ENCODE assay signal across 1 cellular context in the genomic region with DNA sequence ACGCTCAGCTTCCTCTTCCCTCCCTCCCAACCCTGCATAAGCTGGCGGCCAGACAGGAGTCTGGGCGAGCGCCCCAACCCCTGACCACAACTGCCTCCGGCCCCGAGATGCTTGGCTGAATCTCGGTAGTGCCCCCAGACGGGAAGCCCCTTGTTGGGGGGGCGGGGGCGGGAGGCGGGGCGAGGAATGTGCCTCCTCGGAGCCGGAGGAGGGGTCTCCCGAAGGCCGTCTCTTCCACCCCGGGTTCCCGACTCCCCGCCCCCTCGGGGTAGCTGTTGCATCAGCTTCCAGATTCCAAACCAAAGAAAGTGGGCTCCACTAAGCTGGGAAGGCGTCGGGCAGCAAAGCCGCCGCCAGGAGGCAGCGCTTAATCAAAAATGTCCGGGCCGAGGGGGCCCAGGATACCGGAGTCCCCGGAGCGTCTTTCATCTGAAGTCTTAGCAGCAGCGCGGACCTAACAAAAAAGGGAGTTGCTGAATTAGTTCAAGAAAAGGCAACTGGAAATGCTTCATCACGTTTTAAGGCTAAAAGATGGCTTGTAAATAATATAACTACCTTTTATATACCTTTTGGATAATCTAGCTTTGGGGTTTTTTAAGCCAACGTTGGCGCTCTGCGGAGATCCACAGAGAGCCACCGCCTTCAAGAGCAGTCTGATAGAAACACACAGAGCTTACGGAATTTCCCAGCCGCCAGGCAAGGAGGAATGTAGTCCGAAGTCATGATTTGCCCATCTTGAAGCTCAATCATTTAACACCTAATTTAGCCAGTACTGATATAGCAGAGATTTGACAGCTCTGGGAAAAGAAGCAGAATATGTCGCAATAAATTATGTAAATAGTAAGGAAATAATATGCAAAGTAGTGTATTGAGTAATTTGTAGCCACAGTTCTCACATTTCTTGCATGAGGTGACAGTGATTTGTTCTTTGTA.
TF ChIP-seq lines count a peak whose summit lies in the region.

No MANE protein-coding gene starts in this region.

TF ChIP-seq in HepG2, 621 proteins besides CTCF, POLR2A, EP300 and RAD21 (continued from another document and continues in another):
- no peak for TF ChIP-seq HIVEP1 (CRISPR knock-in tag; IDR thresholded peaks at IDR 0.05)
- no peak for TF ChIP-seq ZNF557 (CRISPR knock-in tag; IDR thresholded peaks at IDR 0.05)
- TF ChIP-seq ZNF256 (CRISPR knock-in tag; conservative IDR thresholded peaks at IDR 0.05), result no peak
- 0 out of 2 replicates have a peak, but pooled peaks have one; percentile 2 for TF ChIP-seq BCL6 (CRISPR knock-in tag; IDR thresholded peaks at IDR 0.05)
- TF ChIP-seq MTA1 (CRISPR knock-in tag; IDR thresholded peaks at IDR 0.05; ENCODE audit: borderline replicate concordance), result no peak
- no peak; the same call in 1 of the 2 replicates for TF ChIP-seq KDM1A (CRISPR knock-in tag; IDR thresholded peaks at IDR 0.05)
- TF ChIP-seq, protein P1, sequence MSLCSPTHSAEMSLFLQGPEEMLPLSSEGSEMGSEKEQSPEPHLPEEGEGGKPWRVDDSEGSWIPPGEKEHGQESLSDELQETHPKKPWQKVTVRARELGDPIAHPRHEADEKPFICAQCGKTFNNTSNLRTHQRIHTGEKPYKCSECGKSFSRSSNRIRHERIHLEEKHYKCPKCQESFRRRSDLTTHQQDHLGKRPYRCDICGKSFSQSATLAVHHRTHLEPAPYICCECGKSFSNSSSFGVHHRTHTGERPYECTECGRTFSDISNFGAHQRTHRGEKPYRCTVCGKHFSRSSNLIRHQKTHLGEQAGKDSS (CRISPR knock-in tag; IDR thresholded peaks at IDR 0.05; ENCODE audit: borderline replicate concordance, low read depth), result no peak
- TF ChIP-seq, protein P2, sequence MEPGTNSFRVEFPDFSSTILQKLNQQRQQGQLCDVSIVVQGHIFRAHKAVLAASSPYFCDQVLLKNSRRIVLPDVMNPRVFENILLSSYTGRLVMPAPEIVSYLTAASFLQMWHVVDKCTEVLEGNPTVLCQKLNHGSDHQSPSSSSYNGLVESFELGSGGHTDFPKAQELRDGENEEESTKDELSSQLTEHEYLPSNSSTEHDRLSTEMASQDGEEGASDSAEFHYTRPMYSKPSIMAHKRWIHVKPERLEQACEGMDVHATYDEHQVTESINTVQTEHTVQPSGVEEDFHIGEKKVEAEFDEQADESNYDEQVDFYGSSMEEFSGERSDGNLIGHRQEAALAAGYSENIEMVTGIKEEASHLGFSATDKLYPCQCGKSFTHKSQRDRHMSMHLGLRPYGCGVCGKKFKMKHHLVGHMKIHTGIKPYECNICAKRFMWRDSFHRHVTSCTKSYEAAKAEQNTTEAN (CRISPR knock-in tag; conservative IDR thresholded peaks at IDR 0.05), result no peak
- no peak for TF ChIP-seq ZNF234 (CRISPR knock-in tag; conservative IDR thresholded peaks at IDR 0.05)
- TF ChIP-seq ATM (IDR thresholded peaks at IDR 0.05; ENCODE audit: borderline replicate concordance), result no peak
- TF ChIP-seq TAF1 (CRISPR knock-in tag; IDR thresholded peaks at IDR 0.05), result no peak
- peak in 1 of 2 experiments; percentile 96; a peak in 2 of 4 replicates for TF ChIP-seq KLF16 (CRISPR knock-in tag; IDR thresholded peaks at IDR 0.05)
- TF ChIP-seq AHR (CRISPR knock-in tag; IDR thresholded peaks at IDR 0.05), result no peak; the same call in none of the 2 replicates
- TF ChIP-seq, protein P3, sequence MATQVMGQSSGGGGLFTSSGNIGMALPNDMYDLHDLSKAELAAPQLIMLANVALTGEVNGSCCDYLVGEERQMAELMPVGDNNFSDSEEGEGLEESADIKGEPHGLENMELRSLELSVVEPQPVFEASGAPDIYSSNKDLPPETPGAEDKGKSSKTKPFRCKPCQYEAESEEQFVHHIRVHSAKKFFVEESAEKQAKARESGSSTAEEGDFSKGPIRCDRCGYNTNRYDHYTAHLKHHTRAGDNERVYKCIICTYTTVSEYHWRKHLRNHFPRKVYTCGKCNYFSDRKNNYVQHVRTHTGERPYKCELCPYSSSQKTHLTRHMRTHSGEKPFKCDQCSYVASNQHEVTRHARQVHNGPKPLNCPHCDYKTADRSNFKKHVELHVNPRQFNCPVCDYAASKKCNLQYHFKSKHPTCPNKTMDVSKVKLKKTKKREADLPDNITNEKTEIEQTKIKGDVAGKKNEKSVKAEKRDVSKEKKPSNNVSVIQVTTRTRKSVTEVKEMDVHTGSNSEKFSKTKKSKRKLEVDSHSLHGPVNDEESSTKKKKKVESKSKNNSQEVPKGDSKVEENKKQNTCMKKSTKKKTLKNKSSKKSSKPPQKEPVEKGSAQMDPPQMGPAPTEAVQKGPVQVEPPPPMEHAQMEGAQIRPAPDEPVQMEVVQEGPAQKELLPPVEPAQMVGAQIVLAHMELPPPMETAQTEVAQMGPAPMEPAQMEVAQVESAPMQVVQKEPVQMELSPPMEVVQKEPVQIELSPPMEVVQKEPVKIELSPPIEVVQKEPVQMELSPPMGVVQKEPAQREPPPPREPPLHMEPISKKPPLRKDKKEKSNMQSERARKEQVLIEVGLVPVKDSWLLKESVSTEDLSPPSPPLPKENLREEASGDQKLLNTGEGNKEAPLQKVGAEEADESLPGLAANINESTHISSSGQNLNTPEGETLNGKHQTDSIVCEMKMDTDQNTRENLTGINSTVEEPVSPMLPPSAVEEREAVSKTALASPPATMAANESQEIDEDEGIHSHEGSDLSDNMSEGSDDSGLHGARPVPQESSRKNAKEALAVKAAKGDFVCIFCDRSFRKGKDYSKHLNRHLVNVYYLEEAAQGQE (IDR thresholded peaks at IDR 0.05; ENCODE audit: borderline replicate concordance in 1 of 2, low read depth in 1 of 2, low read length in 2 of 2), result no peak
- TF ChIP-seq, protein P4, sequence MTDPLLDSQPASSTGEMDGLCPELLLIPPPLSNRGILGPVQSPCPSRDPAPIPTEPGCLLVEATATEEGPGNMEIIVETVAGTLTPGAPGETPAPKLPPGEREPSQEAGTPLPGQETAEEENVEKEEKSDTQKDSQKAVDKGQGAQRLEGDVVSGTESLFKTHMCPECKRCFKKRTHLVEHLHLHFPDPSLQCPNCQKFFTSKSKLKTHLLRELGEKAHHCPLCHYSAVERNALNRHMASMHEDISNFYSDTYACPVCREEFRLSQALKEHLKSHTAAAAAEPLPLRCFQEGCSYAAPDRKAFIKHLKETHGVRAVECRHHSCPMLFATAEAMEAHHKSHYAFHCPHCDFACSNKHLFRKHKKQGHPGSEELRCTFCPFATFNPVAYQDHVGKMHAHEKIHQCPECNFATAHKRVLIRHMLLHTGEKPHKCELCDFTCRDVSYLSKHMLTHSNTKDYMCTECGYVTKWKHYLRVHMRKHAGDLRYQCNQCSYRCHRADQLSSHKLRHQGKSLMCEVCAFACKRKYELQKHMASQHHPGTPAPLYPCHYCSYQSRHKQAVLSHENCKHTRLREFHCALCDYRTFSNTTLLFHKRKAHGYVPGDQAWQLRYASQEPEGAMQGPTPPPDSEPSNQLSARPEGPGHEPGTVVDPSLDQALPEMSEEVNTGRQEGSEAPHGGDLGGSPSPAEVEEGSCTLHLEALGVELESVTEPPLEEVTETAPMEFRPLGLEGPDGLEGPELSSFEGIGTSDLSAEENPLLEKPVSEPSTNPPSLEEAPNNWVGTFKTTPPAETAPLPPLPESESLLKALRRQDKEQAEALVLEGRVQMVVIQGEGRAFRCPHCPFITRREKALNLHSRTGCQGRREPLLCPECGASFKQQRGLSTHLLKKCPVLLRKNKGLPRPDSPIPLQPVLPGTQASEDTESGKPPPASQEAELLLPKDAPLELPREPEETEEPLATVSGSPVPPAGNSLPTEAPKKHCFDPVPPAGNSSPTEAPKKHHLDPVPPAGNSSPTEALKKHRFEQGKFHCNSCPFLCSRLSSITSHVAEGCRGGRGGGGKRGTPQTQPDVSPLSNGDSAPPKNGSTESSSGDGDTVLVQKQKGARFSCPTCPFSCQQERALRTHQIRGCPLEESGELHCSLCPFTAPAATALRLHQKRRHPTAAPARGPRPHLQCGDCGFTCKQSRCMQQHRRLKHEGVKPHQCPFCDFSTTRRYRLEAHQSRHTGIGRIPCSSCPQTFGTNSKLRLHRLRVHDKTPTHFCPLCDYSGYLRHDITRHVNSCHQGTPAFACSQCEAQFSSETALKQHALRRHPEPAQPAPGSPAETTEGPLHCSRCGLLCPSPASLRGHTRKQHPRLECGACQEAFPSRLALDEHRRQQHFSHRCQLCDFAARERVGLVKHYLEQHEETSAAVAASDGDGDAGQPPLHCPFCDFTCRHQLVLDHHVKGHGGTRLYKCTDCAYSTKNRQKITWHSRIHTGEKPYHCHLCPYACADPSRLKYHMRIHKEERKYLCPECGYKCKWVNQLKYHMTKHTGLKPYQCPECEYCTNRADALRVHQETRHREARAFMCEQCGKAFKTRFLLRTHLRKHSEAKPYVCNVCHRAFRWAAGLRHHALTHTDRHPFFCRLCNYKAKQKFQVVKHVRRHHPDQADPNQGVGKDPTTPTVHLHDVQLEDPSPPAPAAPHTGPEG (CRISPR knock-in tag; IDR thresholded peaks at IDR 0.05), result no peak
- TF ChIP-seq, protein P5, sequence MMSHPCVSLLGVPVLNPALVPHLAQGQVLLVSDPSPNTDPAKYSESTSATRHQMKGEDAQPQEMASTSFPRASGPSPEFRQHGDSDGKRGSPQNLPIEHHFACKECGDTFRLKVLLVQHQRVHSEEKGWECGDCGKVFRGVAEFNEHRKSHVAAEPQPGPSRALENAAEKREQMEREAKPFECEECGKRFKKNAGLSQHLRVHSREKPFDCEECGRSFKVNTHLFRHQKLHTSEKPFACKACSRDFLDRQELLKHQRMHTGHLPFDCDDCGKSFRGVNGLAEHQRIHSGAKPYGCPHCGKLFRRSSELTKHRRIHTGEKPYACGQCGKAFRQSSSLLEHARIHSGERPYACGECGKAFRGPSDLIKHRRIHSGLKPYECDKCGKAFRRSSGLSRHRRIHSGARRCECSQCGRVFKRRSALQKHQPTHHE (CRISPR knock-in tag; IDR thresholded peaks at IDR 0.05; ENCODE audit: borderline replicate concordance), result no peak
- TF ChIP-seq ZNF335 (CRISPR knock-in tag; IDR thresholded peaks at IDR 0.05), result peak; percentile 78; the same call in 1 of the 2 replicates
- TF ChIP-seq, protein P6, sequence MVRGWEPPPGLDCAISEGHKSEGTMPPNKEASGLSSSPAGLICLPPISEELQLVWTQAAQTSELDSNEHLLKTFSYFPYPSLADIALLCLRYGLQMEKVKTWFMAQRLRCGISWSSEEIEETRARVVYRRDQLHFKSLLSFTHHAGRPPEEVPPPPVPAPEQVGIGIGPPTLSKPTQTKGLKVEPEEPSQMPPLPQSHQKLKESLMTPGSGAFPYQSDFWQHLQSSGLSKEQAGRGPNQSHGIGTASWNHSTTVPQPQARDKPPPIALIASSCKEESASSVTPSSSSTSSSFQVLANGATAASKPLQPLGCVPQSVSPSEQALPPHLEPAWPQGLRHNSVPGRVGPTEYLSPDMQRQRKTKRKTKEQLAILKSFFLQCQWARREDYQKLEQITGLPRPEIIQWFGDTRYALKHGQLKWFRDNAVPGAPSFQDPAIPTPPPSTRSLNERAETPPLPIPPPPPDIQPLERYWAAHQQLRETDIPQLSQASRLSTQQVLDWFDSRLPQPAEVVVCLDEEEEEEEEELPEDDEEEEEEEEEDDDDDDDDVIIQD (CRISPR knock-in tag; IDR thresholded peaks at IDR 0.05; ENCODE audit: low read depth), result no peak
- TF ChIP-seq ZBTB1 (CRISPR knock-in tag; IDR thresholded peaks at IDR 0.05; ENCODE audit: borderline replicate concordance), result no peak
- TF ChIP-seq, protein P7, sequence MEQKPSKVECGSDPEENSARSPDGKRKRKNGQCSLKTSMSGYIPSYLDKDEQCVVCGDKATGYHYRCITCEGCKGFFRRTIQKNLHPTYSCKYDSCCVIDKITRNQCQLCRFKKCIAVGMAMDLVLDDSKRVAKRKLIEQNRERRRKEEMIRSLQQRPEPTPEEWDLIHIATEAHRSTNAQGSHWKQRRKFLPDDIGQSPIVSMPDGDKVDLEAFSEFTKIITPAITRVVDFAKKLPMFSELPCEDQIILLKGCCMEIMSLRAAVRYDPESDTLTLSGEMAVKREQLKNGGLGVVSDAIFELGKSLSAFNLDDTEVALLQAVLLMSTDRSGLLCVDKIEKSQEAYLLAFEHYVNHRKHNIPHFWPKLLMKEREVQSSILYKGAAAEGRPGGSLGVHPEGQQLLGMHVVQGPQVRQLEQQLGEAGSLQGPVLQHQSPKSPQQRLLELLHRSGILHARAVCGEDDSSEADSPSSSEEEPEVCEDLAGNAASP (CRISPR knock-in tag; IDR thresholded peaks at IDR 0.05; ENCODE audit: borderline replicate concordance), result peak; percentile 71
- TF ChIP-seq, protein P8, sequence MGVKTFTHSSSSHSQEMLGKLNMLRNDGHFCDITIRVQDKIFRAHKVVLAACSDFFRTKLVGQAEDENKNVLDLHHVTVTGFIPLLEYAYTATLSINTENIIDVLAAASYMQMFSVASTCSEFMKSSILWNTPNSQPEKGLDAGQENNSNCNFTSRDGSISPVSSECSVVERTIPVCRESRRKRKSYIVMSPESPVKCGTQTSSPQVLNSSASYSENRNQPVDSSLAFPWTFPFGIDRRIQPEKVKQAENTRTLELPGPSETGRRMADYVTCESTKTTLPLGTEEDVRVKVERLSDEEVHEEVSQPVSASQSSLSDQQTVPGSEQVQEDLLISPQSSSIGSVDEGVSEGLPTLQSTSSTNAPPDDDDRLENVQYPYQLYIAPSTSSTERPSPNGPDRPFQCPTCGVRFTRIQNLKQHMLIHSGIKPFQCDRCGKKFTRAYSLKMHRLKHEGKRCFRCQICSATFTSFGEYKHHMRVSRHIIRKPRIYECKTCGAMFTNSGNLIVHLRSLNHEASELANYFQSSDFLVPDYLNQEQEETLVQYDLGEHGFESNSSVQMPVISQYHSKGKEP (CRISPR knock-in tag; IDR thresholded peaks at IDR 0.05), result no peak
- 0 out of 2 replicates have a peak, but pooled peaks have one; percentile 6 for TF ChIP-seq ZNF33B (CRISPR knock-in tag; IDR thresholded peaks at IDR 0.05)
- TF ChIP-seq ZNF253 (CRISPR knock-in tag; IDR thresholded peaks at IDR 0.05; ENCODE audit: borderline replicate concordance), result no peak
- peak; percentile 91 for TF ChIP-seq ZNF614 (CRISPR knock-in tag; IDR thresholded peaks at IDR 0.05; ENCODE audit: borderline replicate concordance)
- TF ChIP-seq, protein P9, sequence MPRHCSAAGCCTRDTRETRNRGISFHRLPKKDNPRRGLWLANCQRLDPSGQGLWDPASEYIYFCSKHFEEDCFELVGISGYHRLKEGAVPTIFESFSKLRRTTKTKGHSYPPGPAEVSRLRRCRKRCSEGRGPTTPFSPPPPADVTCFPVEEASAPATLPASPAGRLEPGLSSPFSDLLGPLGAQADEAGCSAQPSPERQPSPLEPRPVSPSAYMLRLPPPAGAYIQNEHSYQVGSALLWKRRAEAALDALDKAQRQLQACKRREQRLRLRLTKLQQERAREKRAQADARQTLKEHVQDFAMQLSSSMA (CRISPR knock-in tag; IDR thresholded peaks at IDR 0.05), result no peak; the same call in 1 of the 2 replicates
- 0 out of 2 replicates have a peak, but pooled peaks have one; percentile 44 for TF ChIP-seq SNAI1 (CRISPR knock-in tag; IDR thresholded peaks at IDR 0.05; ENCODE audit: borderline replicate concordance)
- no peak for TF ChIP-seq XBP1 (CRISPR knock-in tag; IDR thresholded peaks at IDR 0.05)
- TF ChIP-seq ZNF674 (CRISPR knock-in tag; IDR thresholded peaks at IDR 0.05; ENCODE audit: low read depth), result no peak
- no peak; the same call in 1 of the 2 replicates for TF ChIP-seq RFXANK (CRISPR knock-in tag; IDR thresholded peaks at IDR 0.05)
- TF ChIP-seq RXRA (CRISPR knock-in tag; IDR thresholded peaks at IDR 0.05), result 0 out of 2 replicates have a peak, but pooled peaks have one; percentile 46
- no peak for TF ChIP-seq SIX1 (CRISPR knock-in tag; IDR thresholded peaks at IDR 0.05; ENCODE audit: borderline replicate concordance)
